ENCODE assay signal across 24 cellular contexts in genomic region chr11:82089426-82089825, GRCh38.
"Had no signal": no experiment of that assay in that cellular context is flagged by ENCODE, and none has a peak within 500 bp of the region (broad histone marks: within the 10 kb centered on the region; RNA-seq: fewer than 3 reads in every experiment).

No MANE protein-coding gene starts in this region.

- H3K9me3 ChIP-seq: ovary, psoas muscle, right lobe of liver, sigmoid colon, stomach, thoracic aorta, thyroid gland, tibial nerve, upper lobe of left lung, vagina had no signal

- ATAC-seq: psoas muscle; right cardiac atrium; right lobe of liver; stimulated activated effector memory CD8-positive, alpha-beta T cell treated with anti-CD3 and anti-CD28 coated beads, Interleukin-12 subunit alpha, Interleukin-12 subunit beta, amount 100 ng/mL, for 72 hours; stimulated activated naive B cell treated with anti-CD40 and anti-IgM and Interleukin-4, amounts not matched to agents 10 μg/mL and 1 μg/mL and 100 μg/mL, for 72 hours had no signal

- H3K27ac ChIP-seq: neural progenitor cell, ovary, parathyroid adenoma, psoas muscle, right lobe of liver, sigmoid colon, stomach, thoracic aorta, thyroid gland, tibial nerve, upper lobe of left lung, vagina had no signal

- H3K4me3 ChIP-seq: neural progenitor cell, ovary, psoas muscle, right lobe of liver, sigmoid colon, stomach, thoracic aorta, thyroid gland, tibial nerve, upper lobe of left lung, vagina had no signal

- H3K4me2 ChIP-seq: neural progenitor cell had no signal

- H3K27me3 ChIP-seq: neural progenitor cell, ovary, right lobe of liver, sigmoid colon, stomach, thyroid gland, tibial nerve, upper lobe of left lung, vagina had no signal

- H3K9ac ChIP-seq: neural progenitor cell, parathyroid adenoma had no signal

- H3K4me1 ChIP-seq: parathyroid adenoma, psoas muscle, right lobe of liver, sigmoid colon, stomach, thyroid gland, tibial nerve, upper lobe of left lung, vagina had no signal

- DNase-seq: occipital lobe; ovary; posterior cingulate gyrus; psoas muscle; right cardiac atrium; right lobe of liver; sigmoid colon; small intestine; stimulated activated CD4-positive, alpha-beta T cell treated with anti-CD3 and anti-CD28 coated beads, Interleukin-15, amount 100 ng/mL, for 24 hours; stimulated activated CD4-positive, alpha-beta T cell treated with anti-CD3 and anti-CD28 coated beads, Interleukin-2, amount 100 ng/mL, for 24 hours; stimulated activated CD4-positive, alpha-beta T cell treated with anti-CD3 and anti-CD28 coated beads, Interleukin-2, amount 100 ng/mL, for 48 hours; stimulated activated CD4-positive, alpha-beta T cell treated with anti-CD3 and anti-CD28 coated beads, Interleukin-4, amount 100 ng/mL, for 24 hours; stimulated activated naive B cell treated with anti-CD40 and anti-IgM and Interleukin-4, amounts not matched to agents 10 μg/mL and 1 μg/mL and 100 μg/mL, for 72 hours; stimulated activated naive CD4-positive, alpha-beta T cell treated with Interleukin-2 at 50 U/mL for 16 hours; stomach; thyroid gland; trophoblast cell; upper lobe of left lung had no signal

- H3K36me3 ChIP-seq: neural progenitor cell, ovary, right lobe of liver, sigmoid colon, stomach, thoracic aorta, thyroid gland, tibial nerve, upper lobe of left lung, vagina had no signal
